Comparison of ENCODE assay signal across 8 cellular contexts in the genomic region with DNA sequence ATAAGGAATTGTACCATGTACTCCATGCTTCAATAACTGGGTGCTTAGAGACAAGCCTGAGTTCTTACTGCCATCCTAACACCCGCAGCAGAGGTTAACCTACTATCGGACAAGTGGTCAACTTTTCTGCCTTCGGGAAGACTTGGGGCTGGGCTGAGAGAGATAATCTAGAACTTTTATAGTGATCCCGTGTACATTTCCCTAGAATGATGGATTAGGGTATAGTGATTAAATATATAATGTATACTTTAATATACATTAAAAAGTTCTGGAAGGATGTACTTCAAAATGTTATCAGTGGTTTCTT. TPM values are rescaled to one million over a fixed set of nuclear protein-coding genes. Genes with fewer than 3 reads are reported as not detected.
DNase-seq lines count a peak whose midpoint lies in the region.

No MANE protein-coding gene starts in this region.

- H3K4me3 ChIP-seq in iPS-18a (ENCODE audit: low read length) (peak overlapping the region; percentile 65), subcutaneous abdominal adipose tissue (ENCODE audit: low read depth in 1 of 5, low read length in 5 of 5) (peak overlapping the region; percentile 67 to 87 (median 84))

- peak overlapping the region; percentile 98 for H3K27ac Mint-ChIP-seq in T-helper 1 cell treated with Interleukin-12 subunit alpha and Interleukin-12 subunit beta and Interleukin-4 antibody, amounts not matched to agents 30 μg/mL and 1 μg/mL, for 36 hours
- H3K27ac Mint-ChIP-seq in activated T-helper 1 cell treated with anti-CD3 and anti-CD28 coated beads, Interleukin-12 subunit alpha, Interleukin-12 subunit beta, Interleukin-2, Interleukin-4 antibody, amounts not matched to agents 30 ng/mL and 10 ng/mL and 1 ng/mL, durations not matched to agents 14 hours and 24 hours and 36 hours = peak overlapping the region; percentile 99

- no peaks in the 10 kb centered on the region for H3K9me3 ChIP-seq in iPS-18a (ENCODE audit: control insufficient read depth, low read depth, low read length)
- H3K9me3 ChIP-seq in subcutaneous abdominal adipose tissue (ENCODE audit: control insufficient read depth in 5 of 5, low read length in 5 of 5) = no peaks in the 10 kb centered on the region

- H3K36me3 Mint-ChIP-seq in T-helper 1 cell treated with Interleukin-12 subunit alpha and Interleukin-12 subunit beta and Interleukin-4 antibody, amounts not matched to agents 30 μg/mL and 1 μg/mL, for 36 hours (ENCODE audit: low read depth) = no peaks in the 10 kb centered on the region
- no peaks in the 10 kb centered on the region for H3K36me3 Mint-ChIP-seq in activated T-helper 1 cell treated with anti-CD3 and anti-CD28 coated beads, Interleukin-12 subunit alpha, Interleukin-12 subunit beta, Interleukin-2, Interleukin-4 antibody, amounts not matched to agents 30 ng/mL and 10 ng/mL and 1 ng/mL, durations not matched to agents 14 hours and 24 hours and 36 hours (ENCODE audit: low read depth)

- H3K27ac ChIP-seq in iPS-18a (ENCODE audit: low read length) = no peak overlapping the region
- peak overlapping the region; percentile 96 for H3K27ac ChIP-seq in subcutaneous abdominal adipose tissue (ENCODE audit: low read depth, low read length)

- intact Hi-C loops in activated T-helper 1 cell treated with anti-CD3 and anti-CD28 coated beads, Interleukin-12 subunit alpha, Interleukin-12 subunit beta, Interleukin-2, Interleukin-4 antibody, amounts not matched to agents 30 ng/mL and 10 ng/mL and 1 ng/mL, durations not matched to agents 14 hours and 24 hours and 36 hours (cut with micrococcal nuclease) = loop anchor here (1.0 kb wide), 1 partner anchor 24 kb away; no protein-coding TSS in a partner anchor

- H3K9ac ChIP-seq in iPS-18a (ENCODE audit: low read length) (peak overlapping the region; percentile 73), subcutaneous abdominal adipose tissue (ENCODE audit: low read length in 5 of 5) (peak overlapping the region; percentile 53 to 88 (median 76))

- H3K36me3 ChIP-seq in iPS-18a (ENCODE audit: control insufficient read depth, low read depth, low read length) (no peaks in the 10 kb centered on the region), subcutaneous abdominal adipose tissue (ENCODE audit: control insufficient read depth in 5 of 5, insufficient read depth in 5 of 5, low read length in 5 of 5) (no peaks in the 10 kb centered on the region)

- H3K4me1 ChIP-seq in iPS-18a (ENCODE audit: control insufficient read depth, low read depth, low read length) (peaks cover 5% of the 10 kb centered on the region), subcutaneous abdominal adipose tissue (ENCODE audit: control insufficient read depth in 5 of 5, insufficient read depth in 5 of 5, low read length in 5 of 5) (peaks cover 2 to 22% (median 12%) of the 10 kb centered on the region in 5 donors)

- peak overlapping the region; percentile 87 for H3K4me3 Mint-ChIP-seq in T-helper 1 cell treated with Interleukin-12 subunit alpha and Interleukin-12 subunit beta and Interleukin-4 antibody, amounts not matched to agents 30 μg/mL and 1 μg/mL, for 36 hours
- H3K4me3 Mint-ChIP-seq in activated T-helper 1 cell treated with anti-CD3 and anti-CD28 coated beads, Interleukin-12 subunit alpha, Interleukin-12 subunit beta, Interleukin-2, Interleukin-4 antibody, amounts not matched to agents 30 ng/mL and 10 ng/mL and 1 ng/mL, durations not matched to agents 14 hours and 24 hours and 36 hours = peak overlapping the region; percentile 85

- peaks cover 38% of the 10 kb centered on the region for H3K4me1 Mint-ChIP-seq in T-helper 1 cell treated with Interleukin-12 subunit alpha and Interleukin-12 subunit beta and Interleukin-4 antibody, amounts not matched to agents 30 μg/mL and 1 μg/mL, for 36 hours (ENCODE audit: low read depth)
- peaks cover 50% of the 10 kb centered on the region for H3K4me1 Mint-ChIP-seq in activated T-helper 1 cell treated with anti-CD3 and anti-CD28 coated beads, Interleukin-12 subunit alpha, Interleukin-12 subunit beta, Interleukin-2, Interleukin-4 antibody, amounts not matched to agents 30 ng/mL and 10 ng/mL and 1 ng/mL, durations not matched to agents 14 hours and 24 hours and 36 hours (ENCODE audit: low read depth)

- H3K9me3 Mint-ChIP-seq in T-helper 1 cell treated with Interleukin-12 subunit alpha and Interleukin-12 subunit beta and Interleukin-4 antibody, amounts not matched to agents 30 μg/mL and 1 μg/mL, for 36 hours = no peaks in the 10 kb centered on the region
- H3K9me3 Mint-ChIP-seq in activated T-helper 1 cell treated with anti-CD3 and anti-CD28 coated beads, Interleukin-12 subunit alpha, Interleukin-12 subunit beta, Interleukin-2, Interleukin-4 antibody, amounts not matched to agents 30 ng/mL and 10 ng/mL and 1 ng/mL, durations not matched to agents 14 hours and 24 hours and 36 hours = no peaks in the 10 kb centered on the region

- no peaks in the 10 kb centered on the region for H3K27me3 Mint-ChIP-seq in T-helper 1 cell treated with Interleukin-12 subunit alpha and Interleukin-12 subunit beta and Interleukin-4 antibody, amounts not matched to agents 30 μg/mL and 1 μg/mL, for 36 hours (ENCODE audit: low read depth)
- H3K27me3 Mint-ChIP-seq in activated T-helper 1 cell treated with anti-CD3 and anti-CD28 coated beads, Interleukin-12 subunit alpha, Interleukin-12 subunit beta, Interleukin-2, Interleukin-4 antibody, amounts not matched to agents 30 ng/mL and 10 ng/mL and 1 ng/mL, durations not matched to agents 14 hours and 24 hours and 36 hours (ENCODE audit: insufficient read depth) = no peaks in the 10 kb centered on the region

- DNase-seq in T-helper 1 cell (no peak), NCI-H1436 (lab: John Stamatoyannopoulos, UW) (no peak), dermis blood vessel endothelial cell (no peak)
- DNase-seq in activated T-helper 1 cell treated with anti-CD3 and anti-CD28 coated beads, Interleukin-12 subunit alpha, Interleukin-12 subunit beta, Interleukin-2, Interleukin-4 antibody, amounts not matched to agents 30 ng/mL and 10 ng/mL and 1 ng/mL, durations not matched to agents 14 hours and 24 hours and 36 hours (ENCODE audit: low spot score) = no peak
- no peak for DNase-seq in stimulated activated CD4-positive, alpha-beta T cell treated with anti-CD3 and anti-CD28 coated beads, Interleukin-2, amount 100 ng/mL, for 24 hours

- H3K27me3 ChIP-seq in iPS-18a (ENCODE audit: control insufficient read depth, insufficient read depth, low read length) (peaks cover 9% of the 10 kb centered on the region), subcutaneous abdominal adipose tissue (ENCODE audit: control insufficient read depth in 5 of 5, insufficient read depth in 4 of 5, low read length in 5 of 5) (no peaks in the 10 kb centered on the region)

RNA-seq across cellular contexts. Expression of gene HNRNPF, which starts 12.2 kb away (rescaled TPM):
- total RNA-seq in activated T-helper 1 cell treated with anti-CD3 and anti-CD28 coated beads, Interleukin-12 subunit alpha, Interleukin-12 subunit beta, Interleukin-2, Interleukin-4 antibody, amounts not matched to agents 30 ng/mL and 10 ng/mL and 1 ng/mL, durations not matched to agents 14 hours and 24 hours and 36 hours = 499 and 501 TPM in 2 replicates
- 280 and 325 TPM in 2 replicates for total RNA-seq in dermis blood vessel endothelial cell

RNA-seq across cellular contexts. Expression of gene ZNF487, which starts 15.8 kb away (rescaled TPM):
- total RNA-seq in activated T-helper 1 cell treated with anti-CD3 and anti-CD28 coated beads, Interleukin-12 subunit alpha, Interleukin-12 subunit beta, Interleukin-2, Interleukin-4 antibody, amounts not matched to agents 30 ng/mL and 10 ng/mL and 1 ng/mL, durations not matched to agents 14 hours and 24 hours and 36 hours = 1.8 and 2.0 TPM in 2 replicates
- total RNA-seq in dermis blood vessel endothelial cell = 2.7 TPM in 2 replicates

RNA-seq across cellular contexts. Expression of gene FXYD4, which starts 49.7 kb away (rescaled TPM):
- total RNA-seq in activated T-helper 1 cell treated with anti-CD3 and anti-CD28 coated beads, Interleukin-12 subunit alpha, Interleukin-12 subunit beta, Interleukin-2, Interleukin-4 antibody, amounts not matched to agents 30 ng/mL and 10 ng/mL and 1 ng/mL, durations not matched to agents 14 hours and 24 hours and 36 hours = 0.44 TPM in 1 of 2 replicates, not detected in the other
- total RNA-seq in dermis blood vessel endothelial cell = not detected in 2 replicates
